In genomic region chr15:67149859-67150824, GRCh38 we compare ENCODE assay signal across 8 cellular contexts.
DNase-seq lines count a peak whose midpoint lies in the region; ATAC-seq, FAIRE-seq and TF ChIP-seq lines count a peak whose summit lies in the region.

No MANE protein-coding gene starts in this region.

- H3K9ac ChIP-seq in SK-N-MC (ENCODE audit: insufficient read length) (no peak overlapping the region), K562 (ENCODE audit: insufficient read depth in 1 of 2, low read depth in 2 of 2, low read length in 2 of 2) (0 out of 4 replicates have a peak overlapping the region, but pooled peaks of 1 of the 2 experiments have one; percentile 39)

- H3K79me2 ChIP-seq in K562 (ENCODE audit: control insufficient read depth, insufficient read depth, low read length): peaks cover 3% of the 10 kb centered on the region; the same call in 2 of the 3 replicates

- 5% methylated on average over 16 of the region's 16 CpGs for WGBS in K562 (ENCODE audit: insufficient coverage, low coverage, missing lambda C conversion rate)

- FAIRE-seq in K562 (lab: Jason Lieb, UNC): peak; percentile 71

- peaks cover 44% of the 10 kb centered on the region for H4K20me1 ChIP-seq in K562 (replicated peaks; ENCODE audit: control insufficient read depth, insufficient read depth, low read length)

- POLR2A ChIA-PET in K562 (lab: Yijun Ruan, JAX): interaction anchor here (0.6 to 1.5 kb wide), 4 partner anchors 11 to 104 kb away, joined by 3 read pairs; no protein-coding TSS in a partner anchor

- TF ChIP-seq POLR2A in K562 (conservative IDR thresholded peaks at IDR 0.05): no peak

- ATAC-seq in K562: peak; percentile 75
- no peak for ATAC-seq in GM18519 (IDR thresholded peaks at IDR 0.05; ENCODE audit: low FRiP score, unreplicated experiment)

- no peaks in the 10 kb centered on the region; the same call in 1 of the 2 replicates for H3K9me3 ChIP-seq in SK-N-MC (ENCODE audit: low read depth, low read length)
- no peaks in the 10 kb centered on the region for H3K9me3 ChIP-seq in K562 (replicated peaks; ENCODE audit: control insufficient read depth, insufficient read depth, low read depth, low read length)

- no peaks in the 10 kb centered on the region for H3K36me3 ChIP-seq in SK-N-MC (ENCODE audit: insufficient read depth, low read length)
- H3K36me3 ChIP-seq in K562 (ENCODE audit: control insufficient read depth, insufficient read depth, low read length): no peaks in the 10 kb centered on the region; the same call in 2 of the 3 replicates

- CTCF ChIA-PET in K562 (lab: Yijun Ruan, JAX; ENCODE audit: low intra/inter-chr PET ratio): no interaction called here

- in situ Hi-C loops in K562 (cut with MboI): no loop called here

- H3K9me1 ChIP-seq in K562 (ENCODE audit: control insufficient read depth, insufficient read depth, low read length): no peaks in the 10 kb centered on the region

- no peaks in the 10 kb centered on the region for H3K27me3 ChIP-seq in K562 (ENCODE audit: control insufficient read depth in 2 of 2, insufficient read depth in 2 of 2, low read length in 2 of 2)

- peak overlapping the region; percentile 80 for H3K27ac ChIP-seq in SK-N-MC
- H3K27ac ChIP-seq in K562 (ENCODE audit: extremely low read depth, low read depth, low read length): peak overlapping the region; percentile 40; the same call in 1 of the 3 replicates

- H3K4me3 ChIP-seq in SK-N-MC (peak overlapping the region; percentile 56), K562 (no peak overlapping the region)

- no TSS peak for BruUV-seq in K562 (replicated peaks; lab: Mats Ljungman, UMichigan)

- intact Hi-C loops in K562 (cut with micrococcal nuclease): no loop called here

- no peak for TF ChIP-seq CTCF in K562 (IDR thresholded peaks at IDR 0.05 in 2 of 3, conservative IDR thresholded peaks at IDR 0.05 in 1 of 3; ENCODE audit: insufficient read depth in 2 of 3, low read depth in 1 of 3, low read length in 3 of 3)

- H3K4me1 ChIP-seq in K562 (replicated peaks in 1 of 2; ENCODE audit: control insufficient read depth in 2 of 2, insufficient read depth in 2 of 2, low read length in 2 of 2): peaks cover 8 to 11% of the 10 kb centered on the region in 2 experiments

- no peak overlapping the region for H2AFZ ChIP-seq in K562 (ENCODE audit: low read depth, low read length)

- TF ChIP-seq RAD21 in K562 (CRISPR knock-in tag; conservative IDR thresholded peaks at IDR 0.05 in 1 of 2, IDR thresholded peaks at IDR 0.05 in 1 of 2): no peak

- DNase-seq in SIG-M5 treated with dmso at 0.1 percent for 504 hours (lab: John Stamatoyannopoulos, UW; ENCODE audit: unreplicated experiment): peak; percentile 71
- DNase-seq in SIG-M5 (lab: John Stamatoyannopoulos, UW): no peak
- DNase-seq in SK-N-MC (ENCODE audit: low read depth, low spot score): no peak
- peak; percentile 53 to 60 (median 58) for DNase-seq in K562 (ENCODE audit: extremely low read depth in 1 of 4, low spot score in 3 of 4)
- peak; percentile 99 for DNase-seq in islet precursor cell
- DNase-seq in stimulated activated CD4-positive, alpha-beta T cell treated with anti-CD3 and anti-CD28 coated beads, Interleukin-2, amount 100 ng/mL, for 24 hours: peak; percentile 57 to 65
- DNase-seq in NCI-H524 (lab: John Stamatoyannopoulos, UW): no peak

- TF ChIP-seq EP300 in K562 (IDR thresholded peaks at IDR 0.05; ENCODE audit: low read length): 0 out of 2 replicates have a peak, but pooled peaks have one; percentile 34

- H3K4me2 ChIP-seq in K562 (ENCODE audit: insufficient read depth, low read length): peak overlapping the region; percentile 44; the same call in 1 of the 2 replicates

TF ChIP-seq in K562, 482 proteins besides CTCF, POLR2A, EP300 and RAD21 (continues in another document):
- no peak for TF ChIP-seq E2F6 (IDR thresholded peaks at IDR 0.05; ENCODE audit: borderline replicate concordance in 1 of 2, extremely low read depth in 1 of 2, insufficient read depth in 1 of 2, insufficient read length in 1 of 2, low read depth in 1 of 2, low read length in 1 of 2, poor library complexity in 1 of 2, severe bottlenecking in 1 of 2)
- no peak for TF ChIP-seq MLLT1 (IDR thresholded peaks at IDR 0.05)
- TF ChIP-seq CEBPG (CRISPR knock-in tag; IDR thresholded peaks at IDR 0.05): peak; percentile 45; the same call in 1 of the 2 replicates
- no peak for TF ChIP-seq CEBPG (tag; conservative IDR thresholded peaks at IDR 0.05 in 1 of 2, IDR thresholded peaks at IDR 0.05 in 1 of 2)
- TF ChIP-seq KLF16 (IDR thresholded peaks at IDR 0.05): no peak
- no peak for TF ChIP-seq E2F3 (CRISPR knock-in tag; IDR thresholded peaks at IDR 0.05)
- no peak for TF ChIP-seq ZZZ3 (IDR thresholded peaks at IDR 0.05)
- no peak for TF ChIP-seq THRA (IDR thresholded peaks at IDR 0.05)
- no peak for TF ChIP-seq RNF219 (CRISPR knock-in tag; IDR thresholded peaks at IDR 0.05)
- TF ChIP-seq BRD9 (IDR thresholded peaks at IDR 0.05; ENCODE audit: low read depth, partially characterized antibody): no peak
- TF ChIP-seq HES1 (IDR thresholded peaks at IDR 0.05; ENCODE audit: low read depth): peak; percentile 85
- no peak for TF ChIP-seq THRAP3 (IDR thresholded peaks at IDR 0.05; ENCODE audit: borderline replicate concordance)
- peak; percentile 36; the same call in 1 of the 2 replicates for TF ChIP-seq ATF7 (IDR thresholded peaks at IDR 0.05)
- TF ChIP-seq SRF (CRISPR knock-in tag; IDR thresholded peaks at IDR 0.05): no peak
- TF ChIP-seq HLTF (IDR thresholded peaks at IDR 0.05): no peak
- peak; percentile 92 for TF ChIP-seq JUND (IDR thresholded peaks at IDR 0.05; ENCODE audit: borderline replicate concordance, low read depth, low read length)
- TF ChIP-seq JUND (tag; IDR thresholded peaks at IDR 0.05; ENCODE audit: borderline replicate concordance, low read depth, low read length): peak; percentile 76; the same call in 2 of the 3 replicates
- no peak for TF ChIP-seq KAT8 (IDR thresholded peaks at IDR 0.05; ENCODE audit: low read depth)
- TF ChIP-seq SUPT5H (IDR thresholded peaks at IDR 0.05): no peak
- TF ChIP-seq ZNF583 (CRISPR knock-in tag; IDR thresholded peaks at IDR 0.05): no peak

Comparison
In these comparisons a context has a peak if more than half of its experiments do, and no peak if none do; other contexts are left out.
1. DNase-seq: peak in SIG-M5 treated with dmso at 0.1 percent for 504 hours (single experiment), K562 (4 of 4), islet precursor cell (single experiment) and stimulated activated CD4-positive, alpha-beta T cell treated with anti-CD3 and anti-CD28 coated beads, Interleukin-2, amount 100 ng/mL, for 24 hours (2 of 2); none in SIG-M5 (single experiment), SK-N-MC (single experiment) and NCI-H524 (0 of 2).